ENCODE assay signal across 12 cellular contexts in the genomic region with DNA sequence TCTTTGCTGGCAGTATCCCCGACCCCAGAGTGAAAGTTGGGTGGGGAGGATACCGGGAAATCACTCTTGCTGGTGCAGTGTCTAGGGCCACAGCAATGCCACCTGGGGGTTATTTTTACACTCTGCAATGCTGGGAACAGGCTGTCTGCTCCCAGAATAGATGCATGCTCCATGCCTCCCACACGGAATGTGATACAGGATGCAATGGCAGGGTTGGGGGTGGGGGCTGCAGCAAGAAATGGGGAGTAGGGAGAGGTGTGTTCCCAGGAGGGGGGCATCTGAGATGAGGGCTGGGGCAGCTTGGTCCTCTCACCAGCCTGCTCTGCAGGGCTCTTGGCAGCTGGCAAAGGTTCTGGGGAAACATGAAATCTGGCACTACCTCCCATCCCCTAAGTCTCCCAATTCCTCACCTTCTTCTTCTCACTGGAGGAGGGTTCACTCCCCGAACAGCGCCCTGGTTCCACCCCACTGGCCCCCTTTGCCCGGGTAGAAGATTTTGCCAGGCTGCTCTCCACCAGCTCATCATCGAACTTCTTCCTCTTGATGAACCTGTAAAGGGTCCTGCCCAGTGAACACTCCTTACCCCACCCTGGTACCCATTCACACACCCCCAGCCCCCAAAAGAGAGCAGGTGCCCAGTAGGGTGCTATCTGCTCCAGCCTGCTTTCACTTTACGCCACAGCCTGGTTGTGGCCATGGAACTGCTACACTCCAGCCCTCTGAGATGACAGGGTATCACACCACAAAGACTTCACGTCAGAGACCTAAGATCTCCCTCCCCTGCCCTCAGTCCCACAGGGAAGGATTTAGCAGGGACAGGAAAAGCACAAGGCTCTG. TPM values are rescaled to one million over a fixed set of nuclear protein-coding genes. Genes with fewer than 3 reads are reported as not detected.
DNase-seq lines count a peak whose midpoint lies in the region; ATAC-seq and TF ChIP-seq lines count a peak whose summit lies in the region.
"Had no signal": no experiment of that assay in that cellular context is flagged by ENCODE, and none has a peak within 500 bp of the region (broad histone marks: within the 10 kb centered on the region; RNA-seq: fewer than 3 reads in every experiment).

No MANE protein-coding gene starts in this region.

- H3K56ac ChIP-seq in IMR-90 (ENCODE audit: extremely low read depth, insufficient read depth, low read length) = no peak overlapping the region

- H3K27me3 Mint-ChIP-seq in activated T-helper 1 cell treated with anti-CD3 and anti-CD28 coated beads, Interleukin-12 subunit alpha, Interleukin-12 subunit beta, Interleukin-2, Interleukin-4 antibody, amounts not matched to agents 30 ng/mL and 10 ng/mL and 1 ng/mL, durations not matched to agents 14 hours and 24 hours and 36 hours (ENCODE audit: insufficient read depth) = no peaks in the 10 kb centered on the region

- H4K91ac ChIP-seq in IMR-90 (ENCODE audit: insufficient read depth, low read depth, low read length) = no peak overlapping the region

- dilution Hi-C loops in IMR-90 (cut with HindIII; ENCODE audit: low sequenced_read_pairs, unreplicated experiment) = no loop called here

- H3K27ac ChIP-seq in IMR-90 (ENCODE audit: insufficient read depth, low read length) (no peak overlapping the region), heart right ventricle (peak overlapping the region; percentile 76 to 98 (median 94))

- H3K36me3 ChIP-seq in IMR-90 (ENCODE audit: control insufficient read depth, insufficient read depth, low read length) = peaks cover 32% of the 10 kb centered on the region
- H3K36me3 ChIP-seq in heart right ventricle = peaks cover 0 to 57% (median 44%) of the 10 kb centered on the region in 9 donors

- WGBS in IMR-90 (ENCODE audit: extremely low coverage in 2 of 2, insufficient read length in 1 of 2), 2 experiments = 76% methylated on average over 6 of the region's 9 CpGs; no CpG with 5 or more reads in 1 of the 2 experiments
- WGBS in heart right ventricle, 2 donors = 61 to 69% methylated on average over 9 of the region's 9 CpGs

- DNase-seq in IMR-90 (no peak), heart right ventricle (peak in 1 of 2 donors; percentile 52), posterior cingulate gyrus (peak in 7 of 10 donors; percentile 57 to 95 (median 70)), islet precursor cell (no peak), AG08396 (ENCODE audit: low spot score) (no peak), hepatic stellate cell (ENCODE audit: low spot score) (no peak)
- DNase-seq in activated T-helper 1 cell treated with anti-CD3 and anti-CD28 coated beads, Interleukin-12 subunit alpha, Interleukin-12 subunit beta, Interleukin-2, Interleukin-4 antibody, amounts not matched to agents 30 ng/mL and 10 ng/mL and 1 ng/mL, durations not matched to agents 14 hours and 24 hours and 36 hours (ENCODE audit: low spot score) = no peak
- DNase-seq: activated CD4-positive, alpha-beta T cell treated with anti-CD3 and anti-CD28 coated beads for 4 hours; mesendoderm; NCI-H2171 treated with DMSO at 0.1 percent for 48 hours; SW 1271 had no signal

- H3K27ac Mint-ChIP-seq in activated T-helper 1 cell treated with anti-CD3 and anti-CD28 coated beads, Interleukin-12 subunit alpha, Interleukin-12 subunit beta, Interleukin-2, Interleukin-4 antibody, amounts not matched to agents 30 ng/mL and 10 ng/mL and 1 ng/mL, durations not matched to agents 14 hours and 24 hours and 36 hours = peak overlapping the region; percentile 26

- TF ChIP-seq POLR2A in IMR-90 (IDR thresholded peaks at IDR 0.05; ENCODE audit: low read depth, low read length) = no peak

- no peak overlapping the region for H3K4ac ChIP-seq in IMR-90 (ENCODE audit: low read depth, low read length)

- BruUV-seq in IMR-90 (replicated peaks; lab: Mats Ljungman, UMichigan) = no TSS peak

- H4K5ac ChIP-seq in IMR-90 (ENCODE audit: low read depth, low read length) = no peak overlapping the region

- ATAC-seq in IMR-90 (ENCODE audit: low read depth) (no peak), heart right ventricle (peak; percentile 20 to 83 (median 74))
- ATAC-seq: activated naive CD4-positive, alpha-beta T cell treated with anti-CD3 and anti-CD28 coated beads, Interleukin-2, amount 50 U/mL, for 72 hours had no signal

- H3K9me3 ChIP-seq in IMR-90 (ENCODE audit: control insufficient read depth, insufficient read depth, low read length) (no peaks in the 10 kb centered on the region), heart right ventricle (no peaks in the 10 kb centered on the region)

- H3K36me3 Mint-ChIP-seq in activated T-helper 1 cell treated with anti-CD3 and anti-CD28 coated beads, Interleukin-12 subunit alpha, Interleukin-12 subunit beta, Interleukin-2, Interleukin-4 antibody, amounts not matched to agents 30 ng/mL and 10 ng/mL and 1 ng/mL, durations not matched to agents 14 hours and 24 hours and 36 hours (ENCODE audit: low read depth) = peaks cover 26% of the 10 kb centered on the region

- no peak overlapping the region for H2AFZ ChIP-seq in IMR-90 (replicated peaks; ENCODE audit: low read length, poor library complexity)

- H4K20me1 ChIP-seq in IMR-90 (ENCODE audit: insufficient read depth, low read length) = peaks cover 5% of the 10 kb centered on the region; the same call in 1 of the 2 replicates

- POLR2A ChIA-PET in IMR-90 (lab: Charles Lee; ENCODE audit: unreplicated experiment) = no interaction called here

- H3K27me3 ChIP-seq in IMR-90 (ENCODE audit: control insufficient read depth, insufficient read depth, low read length) = no peaks in the 10 kb centered on the region
- H3K27me3 ChIP-seq in heart right ventricle = no peaks in the 10 kb centered on the region

- H3K14ac ChIP-seq in IMR-90 (replicated peaks; ENCODE audit: low read depth, low read length) = no peak overlapping the region

- peaks cover 56% of the 10 kb centered on the region for H3K4me1 Mint-ChIP-seq in activated T-helper 1 cell treated with anti-CD3 and anti-CD28 coated beads, Interleukin-12 subunit alpha, Interleukin-12 subunit beta, Interleukin-2, Interleukin-4 antibody, amounts not matched to agents 30 ng/mL and 10 ng/mL and 1 ng/mL, durations not matched to agents 14 hours and 24 hours and 36 hours (ENCODE audit: low read depth)

- no peak overlapping the region for H2AK5ac ChIP-seq in IMR-90 (ENCODE audit: low read depth, low read length)

- H3K4me3 Mint-ChIP-seq in activated T-helper 1 cell treated with anti-CD3 and anti-CD28 coated beads, Interleukin-12 subunit alpha, Interleukin-12 subunit beta, Interleukin-2, Interleukin-4 antibody, amounts not matched to agents 30 ng/mL and 10 ng/mL and 1 ng/mL, durations not matched to agents 14 hours and 24 hours and 36 hours = peak overlapping the region; percentile 53

- H3K4me2 ChIP-seq in IMR-90 (ENCODE audit: low read depth, low read length) = no peak overlapping the region

- H3K9ac ChIP-seq in IMR-90 (ENCODE audit: low read depth, low read length) = no peak overlapping the region

- H2AK9ac ChIP-seq in IMR-90 (replicated peaks; ENCODE audit: low read depth, low read length, poor library complexity) = peak overlapping the region; percentile 57

- H3K4me3 ChIP-seq in IMR-90 (ENCODE audit: insufficient read depth, low read depth, low read length) (no peak overlapping the region), heart right ventricle (peak overlapping the region in 4 of 10 donors; percentile 7 to 28 (median 13))

- H3K79me1 ChIP-seq in IMR-90 (ENCODE audit: low read depth in 1 of 2, low read length in 2 of 2) = peaks cover 33 to 52% of the 10 kb centered on the region in 2 experiments

- no peak for TF ChIP-seq RAD21 in IMR-90 (IDR thresholded peaks at IDR 0.05; ENCODE audit: low read length)

- TF ChIP-seq CTCF in IMR-90 (conservative IDR thresholded peaks at IDR 0.05; ENCODE audit: low read depth, low read length) (no peak), heart right ventricle (IDR thresholded peaks at IDR 0.05) (peak in 3 of 9 donors; percentile 28 to 30 (median 29))

- H2BK5ac ChIP-seq in IMR-90 (ENCODE audit: low read depth, low read length, poor library complexity, severe bottlenecking) = no peak overlapping the region

- CTCF ChIA-PET in IMR-90 (lab: Yijun Ruan, JAX) = no interaction called here

- no peak overlapping the region for H3K23ac ChIP-seq in IMR-90 (ENCODE audit: low read depth, low read length)

- intact Hi-C loops in IMR-90 (cut with micrococcal nuclease) (no loop called here), heart right ventricle (cut with DNase I) (loop anchor here in 1 of 10 donors (5.0 kb wide), 1 partner anchor 503 kb away; the partner anchor contains the start of gene KMT2D), posterior cingulate gyrus (cut with DNase I) (loop anchor here (5.0 kb wide), 1 partner anchor 57 kb away; the partner anchor contains the start of gene PRPF40B)
- intact Hi-C loops in activated T-helper 1 cell treated with anti-CD3 and anti-CD28 coated beads, Interleukin-12 subunit alpha, Interleukin-12 subunit beta, Interleukin-2, Interleukin-4 antibody, amounts not matched to agents 30 ng/mL and 10 ng/mL and 1 ng/mL, durations not matched to agents 14 hours and 24 hours and 36 hours (cut with micrococcal nuclease) = loop anchor here (5.0 to 10.0 kb wide), 4 partner anchors 277 to 459 kb away; partner anchors contain the start of genes BCDIN3D, RACGAP1, TUBA1A and TUBA1B

- no peak overlapping the region for H2BK120ac ChIP-seq in IMR-90 (ENCODE audit: low read depth, low read length)

- no peak overlapping the region for H2BK20ac ChIP-seq in IMR-90 (ENCODE audit: low read depth, low read length)

- no peak overlapping the region for H3K18ac ChIP-seq in IMR-90 (ENCODE audit: low read depth, low read length)

- no peaks in the 10 kb centered on the region for H3K9me3 Mint-ChIP-seq in activated T-helper 1 cell treated with anti-CD3 and anti-CD28 coated beads, Interleukin-12 subunit alpha, Interleukin-12 subunit beta, Interleukin-2, Interleukin-4 antibody, amounts not matched to agents 30 ng/mL and 10 ng/mL and 1 ng/mL, durations not matched to agents 14 hours and 24 hours and 36 hours
- H3K9me3 Mint-ChIP-seq: activated naive CD4-positive, alpha-beta T cell treated with anti-CD3 and anti-CD28 coated beads, Interleukin-2, amount 50 U/mL, for 72 hours had no signal

- peaks cover 2% of the 10 kb centered on the region; the same call in 1 of the 2 replicates for H3K4me1 ChIP-seq in IMR-90 (ENCODE audit: control insufficient read depth, insufficient read depth, low read length)
- H3K4me1 ChIP-seq in heart right ventricle = peaks cover 15 to 58% (median 42%) of the 10 kb centered on the region in 9 donors

- no peak overlapping the region for H4K8ac ChIP-seq in IMR-90 (ENCODE audit: low read depth in 2 of 2, low read length in 2 of 2)

- no peak overlapping the region for H2BK15ac ChIP-seq in IMR-90 (ENCODE audit: low read depth, low read length)

- 0 out of 2 replicates have a peak, but pooled peaks cover 3% of the 10 kb centered on the region for H3K9me1 ChIP-seq in IMR-90 (ENCODE audit: insufficient read depth, low read length)

- in situ Hi-C loops in IMR-90 (cut with MboI; ENCODE audit: low sequenced_read_pairs) = no loop called here

RNA-seq across cellular contexts. Expression of gene MCRS1, which starts 2.6 kb away (rescaled TPM):
- total RNA-seq in IMR-90 (2012; rRNA removed) = 60.8 and 72.9 TPM in 2 replicates
- polyA plus RNA-seq in IMR-90 (2012; rRNA removed) = 73.2 and 75.2 TPM in 2 replicates
- 66.3 and 72.6 TPM in 2 replicates for polyA plus RNA-seq in IMR-90 (2012; cell fraction: cytosol; rRNA removed)
- polyA plus RNA-seq in IMR-90 (2012; cell fraction: nucleus; rRNA removed; ENCODE audit: low replicate concordance) = 122 and 232 TPM in 2 replicates
- total RNA-seq in activated T-helper 1 cell treated with anti-CD3 and anti-CD28 coated beads, Interleukin-12 subunit alpha, Interleukin-12 subunit beta, Interleukin-2, Interleukin-4 antibody, amounts not matched to agents 30 ng/mL and 10 ng/mL and 1 ng/mL, durations not matched to agents 14 hours and 24 hours and 36 hours = 77.1 and 77.9 TPM in 2 replicates
- total RNA-seq in heart right ventricle = 100 to 1,000 TPM in 1 of 10 donors, 10 to 100 TPM in 9; 72.6 to 118 (median 82.2) TPM
- polyA plus RNA-seq in heart right ventricle = 10 to 100 TPM; 73.3 to 94.7 TPM

RNA-seq across cellular contexts. Expression of gene KCNH3, which starts 26.5 kb away (rescaled TPM):
- total RNA-seq in IMR-90 (2012; rRNA removed) (0.28 TPM in 1 of 2 replicates, not detected in the other), heart right ventricle (1 to 10 TPM in 1 of 10 donors, under 1 TPM in 9; 0.16 to 1.2 (median 0.26) TPM)
- polyA plus RNA-seq in IMR-90 (2012; rRNA removed) (0.10 and 0.20 TPM in 2 replicates), heart right ventricle (1 to 10 TPM in 1 of 2 donors, under 1 TPM in 1; 0.17 to 2.0 TPM)
- polyA plus RNA-seq in IMR-90 (2012; cell fraction: cytosol; rRNA removed) = 0.05 and 0.09 TPM in 2 replicates
- polyA plus RNA-seq in IMR-90 (2012; cell fraction: nucleus; rRNA removed; ENCODE audit: low replicate concordance) = 0.49 and 1.6 TPM in 2 replicates
- 0.93 and 1.6 TPM in 2 replicates for total RNA-seq in activated T-helper 1 cell treated with anti-CD3 and anti-CD28 coated beads, Interleukin-12 subunit alpha, Interleukin-12 subunit beta, Interleukin-2, Interleukin-4 antibody, amounts not matched to agents 30 ng/mL and 10 ng/mL and 1 ng/mL, durations not matched to agents 14 hours and 24 hours and 36 hours

RNA-seq across cellular contexts. Expression of gene FAM186B, which starts 40.1 kb away (rescaled TPM):
- total RNA-seq in IMR-90 (2012; rRNA removed) = 0.18 and 0.28 TPM in 2 replicates
- 0.10 TPM in 2 replicates for polyA plus RNA-seq in IMR-90 (2012; rRNA removed)
- polyA plus RNA-seq in IMR-90 (2012; cell fraction: cytosol; rRNA removed) = 0.10 and 0.12 TPM in 2 replicates
- 0.28 and 0.36 TPM in 2 replicates for polyA plus RNA-seq in IMR-90 (2012; cell fraction: nucleus; rRNA removed; ENCODE audit: low replicate concordance)
- 0.29 and 0.62 TPM in 2 replicates for total RNA-seq in activated T-helper 1 cell treated with anti-CD3 and anti-CD28 coated beads, Interleukin-12 subunit alpha, Interleukin-12 subunit beta, Interleukin-2, Interleukin-4 antibody, amounts not matched to agents 30 ng/mL and 10 ng/mL and 1 ng/mL, durations not matched to agents 14 hours and 24 hours and 36 hours
- total RNA-seq in heart right ventricle = 1 to 10 TPM in 2 of 10 donors, under 1 TPM in 8; 0.25 to 1.5 (median 0.78) TPM
- polyA plus RNA-seq in heart right ventricle = under 1 TPM; 0.04 to 0.22 TPM

RNA-seq across cellular contexts. Expression of gene PRPF40B, which starts 58.0 kb away (rescaled TPM):
- total RNA-seq in IMR-90 (2012; rRNA removed) (3.9 and 5.0 TPM in 2 replicates), heart right ventricle (10 to 100 TPM; 16.8 to 26.2 (median 21.6) TPM)
- polyA plus RNA-seq in IMR-90 (2012; rRNA removed) (11.0 and 11.8 TPM in 2 replicates), heart right ventricle (10 to 100 TPM; 13.4 to 37.5 TPM)
- polyA plus RNA-seq in IMR-90 (2012; cell fraction: cytosol; rRNA removed) = 5.9 and 7.5 TPM in 2 replicates
- 81.2 and 98.0 TPM in 2 replicates for polyA plus RNA-seq in IMR-90 (2012; cell fraction: nucleus; rRNA removed; ENCODE audit: low replicate concordance)
- total RNA-seq in activated T-helper 1 cell treated with anti-CD3 and anti-CD28 coated beads, Interleukin-12 subunit alpha, Interleukin-12 subunit beta, Interleukin-2, Interleukin-4 antibody, amounts not matched to agents 30 ng/mL and 10 ng/mL and 1 ng/mL, durations not matched to agents 14 hours and 24 hours and 36 hours = 10.4 and 12.7 TPM in 2 replicates

Comparison
In these comparisons a context has a peak if more than half of its experiments do, and no peak if none do; other contexts are left out.
1. DNase-seq: peak in posterior cingulate gyrus (7 of 10); none in IMR-90 (single experiment), activated T-helper 1 cell treated with anti-CD3 and anti-CD28 coated beads, Interleukin-12 subunit alpha, Interleukin-12 subunit beta, Interleukin-2, Interleukin-4 antibody, amounts not matched to agents 30 ng/mL and 10 ng/mL and 1 ng/mL, durations not matched to agents 14 hours and 24 hours and 36 hours (single experiment), islet precursor cell (single experiment), AG08396 (single experiment) and hepatic stellate cell (single experiment).